ENCODE assay signal across 23 cellular contexts in the genomic region with DNA sequence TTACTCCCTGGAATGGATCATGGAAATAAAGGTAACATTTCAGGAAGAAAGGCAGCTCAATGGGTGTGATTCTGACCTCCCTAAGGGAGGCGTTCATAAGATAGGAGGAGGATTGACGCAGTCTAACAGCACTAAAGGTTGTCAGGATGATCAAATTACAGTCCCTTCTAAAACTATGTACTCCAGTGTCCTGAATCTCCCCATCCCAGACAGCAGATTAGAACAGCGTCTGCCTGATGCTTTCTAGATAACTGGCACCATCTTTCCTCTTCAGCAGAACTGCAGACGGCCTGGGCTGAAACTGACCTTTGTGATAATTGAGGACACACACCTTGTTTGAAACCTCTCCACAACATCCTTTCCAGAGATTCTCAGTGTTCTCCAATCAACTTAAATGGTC.
"Had no signal": no experiment of that assay in that cellular context is flagged by ENCODE, and none has a peak within 500 bp of the region (broad histone marks: within the 10 kb centered on the region; RNA-seq: fewer than 3 reads in every experiment).

No MANE protein-coding gene starts in this region.

- DNase-seq: cortex of kidney; dorsolateral prefrontal cortex; effector CD8-positive, alpha-beta T cell; immature natural killer cell; kidney; left cardiac atrium; left ventricle myocardium superior; mesenchymal stem cell; midbrain; occipital lobe; pancreas; retina; right lobe of liver; stimulated activated CD4-positive, alpha-beta T cell treated with anti-CD3 and anti-CD28 coated beads, Interleukin-12 subunit alpha, Interleukin-12 subunit beta, amount 100 ng/mL, for 4 hours; stimulated activated naive CD4-positive, alpha-beta T cell; stomach; substantia nigra; transverse colon had no signal

- H3K27me3 ChIP-seq: dorsolateral prefrontal cortex, pancreas, right lobe of liver, stomach, transverse colon had no signal

- H3K9me3 ChIP-seq: pancreas, prostate gland, right lobe of liver, stomach, thoracic aorta, transverse colon had no signal

- H3K36me3 ChIP-seq: pancreas, prostate gland, right lobe of liver, stomach, thoracic aorta, transverse colon had no signal

- H3K4me1 ChIP-seq: pancreas, prostate gland, stomach, transverse colon had no signal

- H3K4me3 ChIP-seq: dorsolateral prefrontal cortex, lung, pancreas, prostate gland, right lobe of liver, skin epidermis, stomach, thoracic aorta, transverse colon had no signal

- ATAC-seq: left cardiac atrium; left ventricle myocardium superior; natural killer cell treated with Interleukin-12 subunit alpha and Interleukin-12 subunit beta and Interleukin-15 and Interleukin-18, amount 100 ng/mL, for 72 hours; pancreas; right lobe of liver had no signal

- H3K27ac ChIP-seq: dorsolateral prefrontal cortex, pancreas, prostate gland, right lobe of liver, skin epidermis, stomach, thoracic aorta, transverse colon had no signal
